ENCODE assay signal across 22 cellular contexts in genomic region chr7:19872094-19872493, GRCh38.
DNase-seq lines count a peak whose midpoint lies in the region; ATAC-seq, FAIRE-seq and TF ChIP-seq lines count a peak whose summit lies in the region.
"Had no signal": no experiment of that assay in that cellular context is flagged by ENCODE, and none has a peak within 500 bp of the region (broad histone marks: within the 10 kb centered on the region; RNA-seq: fewer than 3 reads in every experiment).

No MANE protein-coding gene starts in this region.

- BruUV-seq in HepG2 (replicated peaks; lab: Mats Ljungman, UMichigan): no TSS peak
- no TSS peak for BruUV-seq in IMR-90 (replicated peaks; lab: Mats Ljungman, UMichigan)

- dilution Hi-C loops in IMR-90 (cut with HindIII; ENCODE audit: low sequenced_read_pairs, unreplicated experiment): no loop called here

- H3K9me1 ChIP-seq in IMR-90 (ENCODE audit: insufficient read depth, low read length): no peaks in the 10 kb centered on the region

- no peak for TF ChIP-seq EP300 in HepG2 (IDR thresholded peaks at IDR 0.05; ENCODE audit: low read depth in 2 of 2, low read length in 2 of 2)
- no peak for TF ChIP-seq EP300 in HepG2 (CRISPR knock-in tag; IDR thresholded peaks at IDR 0.05; ENCODE audit: borderline replicate concordance)
- no peak for TF ChIP-seq EP300 in ovary (IDR thresholded peaks at IDR 0.05)

- no peak overlapping the region for H4K91ac ChIP-seq in IMR-90 (ENCODE audit: insufficient read depth, low read depth, low read length)

- DNase-seq in HepG2 (ENCODE audit: low spot score) (no peak), right lobe of liver (no peak), H54 (ENCODE audit: insufficient read length, low spot score) (no peak), IMR-90 (no peak), NCI-H774 (lab: John Stamatoyannopoulos, UW) (no peak), ovary (no peak), globus pallidus (ENCODE audit: low spot score) (no peak)
- DNase-seq: AML-193; Caco-2; Calu3; CD4-positive, alpha-beta T cell; CD8-positive, alpha-beta T cell; DMS79 treated with DMSO at 0.1 percent for 48 hours; GF-D8 had no signal

- no peak overlapping the region for H2BK15ac ChIP-seq in IMR-90 (ENCODE audit: low read depth, low read length)

- no peaks in the 10 kb centered on the region for H3K79me2 ChIP-seq in HepG2 (ENCODE audit: insufficient read depth, low read length)

- H3K9me3 ChIP-seq in HepG2 (ENCODE audit: low read length) (peaks cover 65% of the 10 kb centered on the region), right lobe of liver (no peaks in the 10 kb centered on the region), IMR-90 (ENCODE audit: control insufficient read depth, insufficient read depth, low read length) (no peaks in the 10 kb centered on the region), endocrine pancreas (ENCODE audit: control insufficient read depth, low read length) (no peaks in the 10 kb centered on the region), ovary (no peaks in the 10 kb centered on the region)
- H3K9me3 ChIP-seq: BLaER1 treated with 17β-estradiol and CSF1 and Interleukin-3, amounts not matched to agents 10 nM and 100 nM had no signal

- in situ Hi-C loops in HepG2 (cut with HindIII; ENCODE audit: extremely low pct_ligation_motif_present, low pct_unique_long_range_greater_than_20kb) (no loop called here), IMR-90 (cut with MboI; ENCODE audit: low sequenced_read_pairs) (no loop called here)

- H4K8ac ChIP-seq in IMR-90 (ENCODE audit: low read depth in 2 of 2, low read length in 2 of 2): no peak overlapping the region

- no peak overlapping the region for H3K14ac ChIP-seq in IMR-90 (replicated peaks; ENCODE audit: low read depth, low read length)

- intact Hi-C loops in HepG2 (cut with micrococcal nuclease; ENCODE audit: unreplicated experiment) (no loop called here), right lobe of liver (cut with DNase I) (no loop called here), IMR-90 (cut with micrococcal nuclease) (no loop called here), ovary (cut with DNase I) (no loop called here)

- no peak overlapping the region for H3K4ac ChIP-seq in IMR-90 (ENCODE audit: low read depth, low read length)

- H3K4me2 ChIP-seq in HepG2 (ENCODE audit: low read depth, low read length) (no peak overlapping the region), IMR-90 (ENCODE audit: low read depth, low read length) (no peak overlapping the region)
- H3K4me2 ChIP-seq: BLaER1 treated with 17β-estradiol and CSF1 and Interleukin-3, amounts not matched to agents 10 nM and 100 nM had no signal

- H3K4me1 ChIP-seq in HepG2 (ENCODE audit: insufficient read depth, low read length) (no peaks in the 10 kb centered on the region), right lobe of liver (no peaks in the 10 kb centered on the region), IMR-90 (ENCODE audit: control insufficient read depth, insufficient read depth, low read length) (no peaks in the 10 kb centered on the region), endocrine pancreas (ENCODE audit: control insufficient read depth, insufficient read depth, low read length) (no peaks in the 10 kb centered on the region), ovary (ENCODE audit: insufficient read depth) (no peaks in the 10 kb centered on the region)
- H3K4me1 ChIP-seq: BLaER1 treated with 17β-estradiol and CSF1 and Interleukin-3, amounts not matched to agents 10 nM and 100 nM had no signal

- H3K4me3 ChIP-seq in HepG2 (replicated peaks in 1 of 3; ENCODE audit: insufficient read depth in 1 of 3, low read depth in 2 of 3, low read length in 3 of 3) (no peak overlapping the region), right lobe of liver (no peak overlapping the region), IMR-90 (ENCODE audit: insufficient read depth, low read depth, low read length) (no peak overlapping the region), endocrine pancreas (ENCODE audit: control insufficient read depth, insufficient read depth, low read length) (peak overlapping the region; percentile 3), ovary (no peak overlapping the region)
- H3K4me3 ChIP-seq: BLaER1 treated with 17β-estradiol and CSF1 and Interleukin-3, amounts not matched to agents 10 nM and 100 nM had no signal

- no peak for TF ChIP-seq RAD21 in HepG2 (CRISPR knock-in tag; IDR thresholded peaks at IDR 0.05)
- TF ChIP-seq RAD21 in IMR-90 (IDR thresholded peaks at IDR 0.05; ENCODE audit: low read length): no peak

- H3K9ac ChIP-seq in HepG2 (ENCODE audit: insufficient read depth, low read depth, low read length): no peak overlapping the region
- no peak overlapping the region for H3K9ac ChIP-seq in IMR-90 (ENCODE audit: low read depth, low read length)
- H3K9ac ChIP-seq in endocrine pancreas (ENCODE audit: control insufficient read depth, insufficient read depth, low read length): no peak overlapping the region
- H3K9ac ChIP-seq: BLaER1 treated with 17β-estradiol and CSF1 and Interleukin-3, amounts not matched to agents 10 nM and 100 nM had no signal

- TF ChIP-seq CTCF in HepG2 (CRISPR knock-in tag; IDR thresholded peaks at IDR 0.05) (no peak), right lobe of liver (IDR thresholded peaks at IDR 0.05) (no peak), IMR-90 (conservative IDR thresholded peaks at IDR 0.05; ENCODE audit: low read depth, low read length) (no peak), ovary (IDR thresholded peaks at IDR 0.05) (no peak)

- no peak overlapping the region for H3K18ac ChIP-seq in IMR-90 (ENCODE audit: low read depth, low read length)

- no peak overlapping the region for H3K23ac ChIP-seq in IMR-90 (ENCODE audit: low read depth, low read length)

- POLR2A ChIA-PET in HepG2 (lab: Yijun Ruan, JAX) (no interaction called here), IMR-90 (lab: Charles Lee; ENCODE audit: unreplicated experiment) (no interaction called here)

- no peaks in the 10 kb centered on the region for H3K27me3 ChIP-seq in HepG2 (ENCODE audit: control insufficient read depth in 1 of 2, insufficient read depth in 2 of 2, low read length in 2 of 2)
- H3K27me3 ChIP-seq in right lobe of liver: no peaks in the 10 kb centered on the region
- no peaks in the 10 kb centered on the region for H3K27me3 ChIP-seq in IMR-90 (ENCODE audit: control insufficient read depth, insufficient read depth, low read length)
- no peaks in the 10 kb centered on the region for H3K27me3 ChIP-seq in endocrine pancreas (ENCODE audit: control insufficient read depth, insufficient read depth, low read length)
- no peaks in the 10 kb centered on the region for H3K27me3 ChIP-seq in ovary
- H3K27me3 ChIP-seq: BLaER1 treated with 17β-estradiol and CSF1 and Interleukin-3, amounts not matched to agents 10 nM and 100 nM had no signal

- H2BK5ac ChIP-seq in IMR-90 (ENCODE audit: low read depth, low read length, poor library complexity, severe bottlenecking): no peak overlapping the region

- H4K20me1 ChIP-seq in HepG2 (ENCODE audit: insufficient read depth, low read length): no peaks in the 10 kb centered on the region
- H4K20me1 ChIP-seq in IMR-90 (ENCODE audit: insufficient read depth, low read length): no peaks in the 10 kb centered on the region
- H4K20me1 ChIP-seq: BLaER1 treated with 17β-estradiol and CSF1 and Interleukin-3, amounts not matched to agents 10 nM and 100 nM had no signal

- CTCF ChIA-PET in HepG2 (lab: Yijun Ruan, JAX; ENCODE audit: low intra/inter-chr PET ratio, low total read pairs) (no interaction called here), IMR-90 (lab: Yijun Ruan, JAX) (no interaction called here)

- no peak overlapping the region for H3K56ac ChIP-seq in IMR-90 (ENCODE audit: extremely low read depth, insufficient read depth, low read length)

- no peak overlapping the region for H3K27ac ChIP-seq in HepG2 (ENCODE audit: extremely low read length, insufficient read depth, low read length)
- no peak overlapping the region for H3K27ac ChIP-seq in right lobe of liver
- H3K27ac ChIP-seq in IMR-90 (ENCODE audit: insufficient read depth, low read length): no peak overlapping the region
- H3K27ac ChIP-seq in ovary: no peak overlapping the region
- H3K27ac ChIP-seq: 22Rv1; BLaER1 treated with 17β-estradiol and CSF1 and Interleukin-3, amounts not matched to agents 10 nM and 100 nM; C4-2B had no signal

- FAIRE-seq in HepG2 (lab: Jason Lieb, UNC) (no peak), H54 (lab: Jason Lieb, UNC) (peak; percentile 38)
- FAIRE-seq: D721Med, G401.6, GM12891, GM19239 had no signal

- no peak overlapping the region for H2AK5ac ChIP-seq in IMR-90 (ENCODE audit: low read depth, low read length)

- TF ChIP-seq POLR2A in HepG2 (IDR thresholded peaks at IDR 0.05; ENCODE audit: insufficient read depth in 1 of 2, low read depth in 2 of 2, low read length in 2 of 2) (no peak), right lobe of liver (IDR thresholded peaks at IDR 0.05) (no peak), H54 (IDR thresholded peaks at IDR 0.05; ENCODE audit: low read depth, low read length) (no peak), IMR-90 (IDR thresholded peaks at IDR 0.05; ENCODE audit: low read depth, low read length) (no peak), ovary (IDR thresholded peaks at IDR 0.05) (no peak)

- H2AFZ ChIP-seq in HepG2 (ENCODE audit: low read length) (no peak overlapping the region), IMR-90 (replicated peaks; ENCODE audit: low read length, poor library complexity) (no peak overlapping the region)

- no peak for ATAC-seq in HepG2
- ATAC-seq in right lobe of liver: no peak
- ATAC-seq in IMR-90 (ENCODE audit: low read depth): no peak
- ATAC-seq: CD8-positive, alpha-beta T cell had no signal

- H2BK120ac ChIP-seq in IMR-90 (ENCODE audit: low read depth, low read length): no peak overlapping the region

- H3K36me3 ChIP-seq in HepG2 (replicated peaks in 1 of 2; ENCODE audit: control insufficient read depth in 1 of 2, insufficient read depth in 2 of 2, low read length in 2 of 2) (no peaks in the 10 kb centered on the region), right lobe of liver (no peaks in the 10 kb centered on the region), IMR-90 (ENCODE audit: control insufficient read depth, insufficient read depth, low read length) (no peaks in the 10 kb centered on the region), endocrine pancreas (ENCODE audit: control insufficient read depth, insufficient read depth, low read length) (no peaks in the 10 kb centered on the region), ovary (no peaks in the 10 kb centered on the region)
- H3K36me3 ChIP-seq: BLaER1 treated with 17β-estradiol and CSF1 and Interleukin-3, amounts not matched to agents 10 nM and 100 nM had no signal

- no peak overlapping the region for H2BK20ac ChIP-seq in IMR-90 (ENCODE audit: low read depth, low read length)

- WGBS in HepG2 (ENCODE audit: low lambda C conversion rate): 0% methylated on average over 1 of the region's 1 CpG
- 33% methylated on average over 1 of the region's 1 CpG for WGBS in right lobe of liver (ENCODE audit: insufficient coverage, low coverage, low lambda C conversion rate, missing lambda C conversion rate)
- no CpG with 5 or more reads among the region's 1 CpG for WGBS in IMR-90 (ENCODE audit: extremely low coverage in 2 of 2, insufficient read length in 1 of 2), 2 experiments
- 74 to 85% (median 85%) methylated on average over 1 of the region's 1 CpG for WGBS in ovary, 3 donors

- H2AK9ac ChIP-seq in IMR-90 (replicated peaks; ENCODE audit: low read depth, low read length, poor library complexity): no peak overlapping the region

- no peaks in the 10 kb centered on the region for H3K79me1 ChIP-seq in IMR-90 (ENCODE audit: low read depth in 1 of 2, low read length in 2 of 2)

- H4K5ac ChIP-seq in IMR-90 (ENCODE audit: low read depth, low read length): no peak overlapping the region
